35 cellular contexts compared by ENCODE assay signal in genomic region chr3:97988784-97989568, GRCh38. TPM values are rescaled to one million over a fixed set of nuclear protein-coding genes. Genes with fewer than 3 reads are reported as not detected.
"Had no signal": no experiment of that assay in that cellular context is flagged by ENCODE, and none has a peak within 500 bp of the region (broad histone marks: within the 10 kb centered on the region; RNA-seq: fewer than 3 reads in every experiment).

No MANE protein-coding gene starts in this region.

- H3K36me3 ChIP-seq: heart left ventricle, sigmoid colon, thoracic aorta, upper lobe of left lung, WERI-Rb-1 had no signal

- H3K27me3 Mint-ChIP-seq: activated CD4-positive, alpha-beta memory T cell treated with anti-CD3 and anti-CD28 coated beads, Interleukin-2, amount 10 ng/mL, durations not matched to agents 7 days and 5 days; activated naive CD8-positive, alpha-beta T cell; dendritic cell treated with granulocyte-macrophage colony-stimulating factor and Interleukin-4, amounts not matched to agents 40 ng/mL and 50 ng/mL, for 4 days; T-cell had no signal

- H3K9me3 ChIP-seq: heart left ventricle, psoas muscle, sigmoid colon, thoracic aorta, upper lobe of left lung had no signal

- H3K4me3 ChIP-seq: heart left ventricle, psoas muscle, sigmoid colon, smooth muscle cell, thoracic aorta, upper lobe of left lung had no signal

- ATAC-seq: activated CD4-positive, CD25-positive, alpha-beta regulatory T cell treated with anti-CD3 and anti-CD28 coated beads, Interleukin-2, amount 50 U/mL, for 24 hours; activated T-cell treated with anti-CD3 and anti-CD28 coated beads, Interleukin-2, amount 50 U/mL, for 4 hours; esophagus mucosa; left colon; psoas muscle; T-cell had no signal

- H3K4me3 Mint-ChIP-seq: activated CD4-positive, alpha-beta memory T cell treated with anti-CD3 and anti-CD28 coated beads, Interleukin-2, amount 10 ng/mL, durations not matched to agents 7 days and 5 days; activated CD4-positive, alpha-beta T cell treated with anti-CD3 and anti-CD28 coated beads, Interleukin-2, amount 10 ng/mL, durations not matched to agents 7 days and 5 days; activated naive CD8-positive, alpha-beta T cell; activated T-cell treated with anti-CD3 and anti-CD28 coated beads, Interleukin-2, amount 50 U/mL, for 4 hours; dendritic cell treated with granulocyte-macrophage colony-stimulating factor and Interleukin-4, amounts not matched to agents 40 ng/mL and 50 ng/mL, for 4 days; endodermal cell; immature natural killer cell; T-cell had no signal

- H3K9ac ChIP-seq: parathyroid adenoma had no signal

- H3K27me3 ChIP-seq: heart left ventricle, sigmoid colon, upper lobe of left lung had no signal

- H3K9me3 Mint-ChIP-seq: activated T-cell treated with anti-CD3 and anti-CD28 coated beads, Interleukin-2, amount 50 U/mL, for 4 hours; endodermal cell; immature natural killer cell had no signal

- H3K27ac ChIP-seq: heart left ventricle, parathyroid adenoma, psoas muscle, sigmoid colon, thoracic aorta, upper lobe of left lung, WERI-Rb-1 had no signal

- H3K27ac Mint-ChIP-seq: activated CD4-positive, alpha-beta memory T cell treated with anti-CD3 and anti-CD28 coated beads, Interleukin-2, amount 10 ng/mL, durations not matched to agents 7 days and 5 days; activated CD4-positive, alpha-beta T cell treated with anti-CD3 and anti-CD28 coated beads, Interleukin-2, amount 10 ng/mL, durations not matched to agents 7 days and 5 days; activated naive CD8-positive, alpha-beta T cell; dendritic cell treated with granulocyte-macrophage colony-stimulating factor and Interleukin-4, amounts not matched to agents 40 ng/mL and 50 ng/mL, for 4 days; endodermal cell; T-cell had no signal

- DNase-seq: activated CD4-positive, alpha-beta memory T cell treated with anti-CD3 and anti-CD28 coated beads, Interleukin-2, amount 10 ng/mL, durations not matched to agents 7 days and 5 days; activated CD4-positive, alpha-beta T cell treated with anti-CD3 and anti-CD28 coated beads, Interleukin-2, amount 10 ng/mL, durations not matched to agents 7 days and 5 days; activated effector memory CD4-positive, alpha-beta T cell treated with Interleukin-2 at 50 U/mL for 16 hours; activated naive CD4-positive, alpha-beta T cell treated with Interleukin-2 at 50 U/mL for 16 hours; activated T-cell treated with anti-CD3 and anti-CD28 coated beads, Interleukin-2, amount 50 U/mL, for 4 hours; amniotic stem cell; caudate nucleus; endodermal cell; foreskin fibroblast; heart left ventricle; hypothalamus; immature natural killer cell; kidney; left colon; mammary epithelial cell; occipital lobe; psoas muscle; sigmoid colon; stimulated activated CD4-positive, alpha-beta T cell treated with anti-CD3 and anti-CD28 coated beads, Interleukin-1b, Interleukin-23, amount 100 ng/mL, for 48 hours; stimulated activated naive CD4-positive, alpha-beta T cell treated with Interleukin-2 at 50 U/mL for 16 hours; T-cell; T1000; upper lobe of left lung; WERI-Rb-1 had no signal

- H3K4me1 ChIP-seq: parathyroid adenoma, psoas muscle had no signal

- H2AFZ ChIP-seq: parathyroid adenoma had no signal

- H3K36me3 Mint-ChIP-seq: activated naive CD8-positive, alpha-beta T cell; immature natural killer cell; T-cell had no signal

- H3K4me2 ChIP-seq: smooth muscle cell had no signal

RNA-seq across cellular contexts. Expression of gene GABRR3, which starts 46.1 kb away (rescaled TPM):
- total RNA-seq: activated CD4-positive, alpha-beta memory T cell treated with anti-CD3 and anti-CD28 coated beads, Interleukin-2, amount 10 ng/mL, durations not matched to agents 7 days and 5 days; activated CD4-positive, alpha-beta T cell treated with anti-CD3 and anti-CD28 coated beads, Interleukin-2, amount 10 ng/mL, durations not matched to agents 7 days and 5 days; activated T-cell treated with anti-CD3 and anti-CD28 coated beads, Interleukin-2, amount 50 U/mL, for 4 hours; endodermal cell; esophagus mucosa; heart left ventricle; kidney; left colon; liver; mammary epithelial cell; mucosa of gallbladder; occipital lobe; psoas muscle; sigmoid colon; smooth muscle cell; subcutaneous adipose tissue; T-cell; thoracic aorta; upper lobe of left lung had no signal
- polyA plus RNA-seq: heart left ventricle, immature natural killer cell, liver, mammary epithelial cell, neural cell, sigmoid colon, smooth muscle cell had no signal
